In the genomic region with DNA sequence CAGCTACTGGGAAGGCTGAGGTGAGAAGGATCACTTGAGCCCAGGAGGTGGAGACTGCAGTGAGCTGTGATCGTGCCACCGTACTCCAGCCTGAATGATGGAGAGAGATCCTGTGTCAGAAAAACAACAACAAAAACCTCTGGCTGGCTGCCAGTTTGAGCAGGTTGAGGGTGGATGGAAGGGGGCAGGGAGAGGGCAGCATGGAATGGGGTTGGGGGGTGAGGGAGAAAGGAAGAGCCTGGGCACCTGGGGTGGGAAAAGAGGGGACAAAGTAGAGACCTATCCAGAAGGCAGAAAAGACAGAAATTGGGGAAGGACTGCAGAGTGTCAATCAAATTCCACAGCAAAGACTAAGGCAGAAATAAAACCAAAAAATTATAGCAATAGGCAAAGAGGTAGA, we compare ENCODE assay signal across 8 cellular contexts. TPM values are rescaled to one million over a fixed set of nuclear protein-coding genes. Genes with fewer than 3 reads are reported as not detected.
DNase-seq lines count a peak whose midpoint lies in the region; ATAC-seq and TF ChIP-seq lines count a peak whose summit lies in the region.

No MANE protein-coding gene starts in this region.

- peaks cover 49% of the 10 kb centered on the region for H3K4me1 Mint-ChIP-seq in stimulated activated naive CD8-positive, alpha-beta T cell treated with anti-CD3 and anti-CD28 coated beads, Interleukin-15, Interleukin-2, amounts not matched to agents 100 ng/mL and 50 ng/mL, for 24 hours (ENCODE audit: low read depth)

- H3K27ac Mint-ChIP-seq in stimulated activated naive CD8-positive, alpha-beta T cell treated with anti-CD3 and anti-CD28 coated beads, Interleukin-15, Interleukin-2, amounts not matched to agents 100 ng/mL and 50 ng/mL, for 24 hours: peak overlapping the region; percentile 99

- H2AFZ ChIP-seq in fibroblast of lung (ENCODE audit: low read length): no peak overlapping the region

- peaks cover 60% of the 10 kb centered on the region for H3K79me2 ChIP-seq in fibroblast of lung (ENCODE audit: control insufficient read depth, insufficient read depth, low read length)

- peak overlapping the region; percentile 72 for H3K4me2 ChIP-seq in fibroblast of lung (ENCODE audit: extremely low read depth, insufficient read depth, low read length)

- H3K27me3 ChIP-seq in NT2/D1 (ENCODE audit: insufficient read depth, insufficient read length) (no peaks in the 10 kb centered on the region), fibroblast of lung (ENCODE audit: control insufficient read depth, insufficient read depth, low read length) (no peaks in the 10 kb centered on the region)

- H3K4me1 ChIP-seq in NT2/D1 (ENCODE audit: insufficient read depth, insufficient read length) (peaks cover 16% of the 10 kb centered on the region), fibroblast of lung (ENCODE audit: control insufficient read depth, extremely low read depth, insufficient read depth, low read length) (peaks cover 9% of the 10 kb centered on the region)

- no peak overlapping the region for H3K4me3 ChIP-seq in NT2/D1 (ENCODE audit: insufficient read length, low read depth)
- peak overlapping the region in 2 of 4 experiments; percentile 98 to 99 for H3K4me3 ChIP-seq in fibroblast of lung (replicated peaks in 1 of 4; ENCODE audit: control extremely low read depth in 1 of 4, insufficient read depth in 1 of 4, low read depth in 3 of 4, low read length in 4 of 4)

- no peak for ATAC-seq in stimulated activated naive CD8-positive, alpha-beta T cell treated with anti-CD3 and anti-CD28 coated beads, Interleukin-15, Interleukin-2, amounts not matched to agents 100 U/mL and 50 U/mL, for 24 hours

- DNase-seq in stimulated activated naive CD8-positive, alpha-beta T cell treated with anti-CD3 and anti-CD28 coated beads, Interleukin-15, Interleukin-2, amounts not matched to agents 100 U/mL and 50 U/mL, for 24 hours: no peak
- DNase-seq in NT2/D1 (ENCODE audit: low read depth, low spot score) (no peak), fibroblast of lung (ENCODE audit: low read depth in 2 of 2) (no peak), cerebellum (ENCODE audit: low spot score) (no peak), SIG-M5 (lab: John Stamatoyannopoulos, UW) (no peak)
- DNase-seq in stimulated activated CD4-positive, alpha-beta T cell treated with anti-CD3 and anti-CD28 coated beads, Interleukin-4, amount 100 ng/mL, for 24 hours: no peak
- DNase-seq in activated CD4-positive, CD25-positive, alpha-beta regulatory T cell treated with anti-CD3 and anti-CD28 coated beads, Interleukin-2, amount 50 U/mL, for 72 hours: no peak

- no peaks in the 10 kb centered on the region for H3K27me3 Mint-ChIP-seq in stimulated activated naive CD8-positive, alpha-beta T cell treated with anti-CD3 and anti-CD28 coated beads, Interleukin-15, Interleukin-2, amounts not matched to agents 100 ng/mL and 50 ng/mL, for 24 hours

- no peaks in the 10 kb centered on the region for H3K9me3 Mint-ChIP-seq in stimulated activated naive CD8-positive, alpha-beta T cell treated with anti-CD3 and anti-CD28 coated beads, Interleukin-15, Interleukin-2, amounts not matched to agents 100 ng/mL and 50 ng/mL, for 24 hours

- H4K20me1 ChIP-seq in fibroblast of lung (ENCODE audit: control insufficient read depth, extremely low read depth, insufficient read depth, low read length): no peaks in the 10 kb centered on the region

- H3K27ac ChIP-seq in fibroblast of lung (ENCODE audit: insufficient read depth, low read length): no peak overlapping the region

- H3K4me3 Mint-ChIP-seq in stimulated activated naive CD8-positive, alpha-beta T cell treated with anti-CD3 and anti-CD28 coated beads, Interleukin-15, Interleukin-2, amounts not matched to agents 100 ng/mL and 50 ng/mL, for 24 hours: peak overlapping the region; percentile 94

- peaks cover 65% of the 10 kb centered on the region for H3K36me3 ChIP-seq in NT2/D1 (ENCODE audit: insufficient read depth, insufficient read length, low read length)
- peaks cover 16% of the 10 kb centered on the region for H3K36me3 ChIP-seq in fibroblast of lung (ENCODE audit: control insufficient read depth, insufficient read depth, low read length)

- H3K9ac ChIP-seq in NT2/D1 (ENCODE audit: insufficient read length, low read depth) (peak overlapping the region; percentile 61), fibroblast of lung (ENCODE audit: insufficient read depth, low read length) (no peak overlapping the region)

- no peak for TF ChIP-seq CTCF in fibroblast of lung (conservative IDR thresholded peaks at IDR 0.05 in 1 of 2, IDR thresholded peaks at IDR 0.05 in 1 of 2; ENCODE audit: low read depth in 1 of 2, low read length in 2 of 2)

- H3K36me3 Mint-ChIP-seq in stimulated activated naive CD8-positive, alpha-beta T cell treated with anti-CD3 and anti-CD28 coated beads, Interleukin-15, Interleukin-2, amounts not matched to agents 100 ng/mL and 50 ng/mL, for 24 hours (ENCODE audit: low read depth): peaks cover 69% of the 10 kb centered on the region

- H3K9me3 ChIP-seq in NT2/D1 (ENCODE audit: insufficient read depth, low read length) (no peaks in the 10 kb centered on the region), fibroblast of lung (ENCODE audit: control insufficient read depth, insufficient read depth, low read depth, low read length) (no peaks in the 10 kb centered on the region)

RNA-seq across cellular contexts. Expression of a gene that starts 4.7 kb away (rescaled TPM):
- total RNA-seq in fibroblast of lung: 171 and 281 TPM in 2 replicates
- polyA plus RNA-seq in fibroblast of lung: 107 and 114 TPM in 2 replicates
- 124 and 153 TPM in 2 replicates for polyA plus RNA-seq in fibroblast of lung (2012)
- polyA minus RNA-seq in fibroblast of lung (ENCODE audit: low replicate concordance): 345 and 412 TPM in 2 replicates
- 6.9 TPM for total RNA-seq in cerebellum

RNA-seq across cellular contexts. Expression of a gene that starts 37.4 kb away (rescaled TPM):
- total RNA-seq in fibroblast of lung: 52.9 and 56.0 TPM in 2 replicates
- polyA plus RNA-seq in fibroblast of lung: 33.7 and 39.9 TPM in 2 replicates
- 49.4 and 56.7 TPM in 2 replicates for polyA plus RNA-seq in fibroblast of lung (2012)
- 136 TPM in 2 replicates for polyA minus RNA-seq in fibroblast of lung (ENCODE audit: low replicate concordance)
- total RNA-seq in cerebellum: 73.6 TPM

RNA-seq across cellular contexts. Expression of a gene that starts 37.8 kb away (rescaled TPM):
- total RNA-seq in fibroblast of lung: 9.8 and 12.2 TPM in 2 replicates
- 11.8 and 15.1 TPM in 2 replicates for polyA plus RNA-seq in fibroblast of lung
- polyA plus RNA-seq in fibroblast of lung (2012): 16.8 and 19.6 TPM in 2 replicates
- 7.3 and 9.9 TPM in 2 replicates for polyA minus RNA-seq in fibroblast of lung (ENCODE audit: low replicate concordance)
- total RNA-seq in cerebellum: 18.8 TPM

Comparison
In these comparisons a context has a peak if more than half of its experiments do, and no peak if none do; other contexts are left out.
1. RNA of a gene that starts 4.7 kb away (total RNA-seq): 171 to 281 TPM in fibroblast of lung; 6.9 TPM in cerebellum (single experiment); every median in the first group is over 10 times any median in the second.